In genomic region chr3:32405711-32406323, GRCh38 we compare ENCODE assay signal across 25 cellular contexts. TPM values are rescaled to one million over a fixed set of nuclear protein-coding genes. Genes with fewer than 3 reads are reported as not detected.
A peak's percentile ranks its signal among the peaks of the same experiment; 100 is the strongest.
DNase-seq lines count a peak whose midpoint lies in the region; ATAC-seq and TF ChIP-seq lines count a peak whose summit lies in the region.
"Had no signal": no experiment of that assay in that cellular context is flagged by ENCODE, and none has a peak within 500 bp of the region (broad histone marks: within the 10 kb centered on the region; RNA-seq: fewer than 3 reads in every experiment).

No MANE protein-coding gene starts in this region.

- no peaks in the 10 kb centered on the region for H3K27me3 Mint-ChIP-seq in natural killer cell treated with Interleukin-12 subunit alpha and Interleukin-12 subunit beta and Interleukin-15 and Interleukin-18, amount 100 ng/mL, for 72 hours
- H3K27me3 Mint-ChIP-seq in natural killer cell (ENCODE audit: low read depth in 2 of 2) (no peaks in the 10 kb centered on the region), WTC11 (ENCODE audit: low read depth) (no peaks in the 10 kb centered on the region)
- H3K27me3 Mint-ChIP-seq: effector memory CD8-positive, alpha-beta T cell; stimulated activated naive CD8-positive, alpha-beta T cell treated with anti-CD3 and anti-CD28 coated beads, Interleukin-15, Interleukin-2, amounts not matched to agents 100 ng/mL and 50 ng/mL, for 24 hours had no signal

- ATAC-seq in natural killer cell treated with Interleukin-12 subunit alpha and Interleukin-12 subunit beta and Interleukin-15 and Interleukin-18, amount 100 ng/mL, for 72 hours = no peak
- ATAC-seq in natural killer cell (no peak), WTC11 (no peak), left colon (peak; percentile 68), upper lobe of right lung (no peak), HG03432 (IDR thresholded peaks at IDR 0.05; ENCODE audit: unreplicated experiment) (no peak), HG03175 (IDR thresholded peaks at IDR 0.05; ENCODE audit: unreplicated experiment) (no peak)
- ATAC-seq: CD8-positive, alpha-beta T cell; effector memory CD8-positive, alpha-beta T cell; gastrocnemius medialis had no signal

- no peaks in the 10 kb centered on the region for H3K36me3 Mint-ChIP-seq in natural killer cell treated with Interleukin-12 subunit alpha and Interleukin-12 subunit beta and Interleukin-15 and Interleukin-18, amount 100 ng/mL, for 72 hours
- H3K36me3 Mint-ChIP-seq in natural killer cell = no peaks in the 10 kb centered on the region
- H3K36me3 Mint-ChIP-seq in WTC11 = peaks cover 11% of the 10 kb centered on the region
- H3K36me3 Mint-ChIP-seq: neural progenitor cell had no signal

- peaks cover 20 to 24% of the 10 kb centered on the region in 2 donors for H3K4me1 Mint-ChIP-seq in natural killer cell treated with Interleukin-12 subunit alpha and Interleukin-12 subunit beta and Interleukin-15 and Interleukin-18, amount 100 ng/mL, for 72 hours (ENCODE audit: low read depth in 2 of 2)
- H3K4me1 Mint-ChIP-seq in natural killer cell (peaks cover 17 to 27% of the 10 kb centered on the region in 2 donors), WTC11 (peaks cover 56% of the 10 kb centered on the region)

- H3K27me3 ChIP-seq in upper lobe of right lung (no peaks in the 10 kb centered on the region), SK-N-SH (ENCODE audit: insufficient read depth) (no peaks in the 10 kb centered on the region)
- H3K27me3 ChIP-seq: esophagus muscularis mucosa, gastrocnemius medialis, sigmoid colon, tibial artery had no signal

- no peaks in the 10 kb centered on the region for H3K9me3 ChIP-seq in upper lobe of right lung
- no peaks in the 10 kb centered on the region for H3K9me3 ChIP-seq in SK-N-SH
- H3K9me3 ChIP-seq: esophagus muscularis mucosa, gastrocnemius medialis, sigmoid colon, tibial artery had no signal

- H3F3A ChIP-seq in SK-N-SH (replicated peaks; ENCODE audit: insufficient read depth) = peaks cover 7% of the 10 kb centered on the region

- H3K4me3 ChIP-seq in upper lobe of right lung (no peak overlapping the region), SK-N-SH (ENCODE audit: low read depth in 2 of 2, low read length in 1 of 2) (no peak overlapping the region)
- H3K4me3 ChIP-seq: esophagus muscularis mucosa, gastrocnemius medialis, neural progenitor cell, sigmoid colon, tibial artery had no signal

- peak overlapping the region; percentile 61 for H3K27ac ChIP-seq in upper lobe of right lung
- no peak overlapping the region for H3K27ac ChIP-seq in SK-N-SH (ENCODE audit: low read depth in 2 of 2, low read length in 1 of 2)
- H3K27ac ChIP-seq: esophagus muscularis mucosa, gastrocnemius medialis, KMS-11, neural progenitor cell, tibial artery had no signal

- H3K9me3 Mint-ChIP-seq in natural killer cell treated with Interleukin-12 subunit alpha and Interleukin-12 subunit beta and Interleukin-15 and Interleukin-18, amount 100 ng/mL, for 72 hours = no peaks in the 10 kb centered on the region
- H3K9me3 Mint-ChIP-seq in natural killer cell (no peaks in the 10 kb centered on the region), WTC11 (peaks cover 7% of the 10 kb centered on the region; the same call in 1 of the 2 replicates)
- H3K9me3 Mint-ChIP-seq: CD8-positive, alpha-beta T cell; effector memory CD8-positive, alpha-beta T cell; neural progenitor cell; stimulated activated naive CD8-positive, alpha-beta T cell treated with anti-CD3 and anti-CD28 coated beads, Interleukin-15, Interleukin-2, amounts not matched to agents 100 ng/mL and 50 ng/mL, for 24 hours had no signal

- H3K79me2 ChIP-seq in SK-N-SH (ENCODE audit: insufficient read depth) = peaks cover 57% of the 10 kb centered on the region; the same call in 1 of the 2 replicates

- no peak for TF ChIP-seq EP300 in SK-N-SH (IDR thresholded peaks at IDR 0.05; ENCODE audit: borderline replicate concordance in 1 of 2, low read depth in 1 of 2, low read length in 1 of 2)

- no peak overlapping the region for H3K27ac Mint-ChIP-seq in natural killer cell treated with Interleukin-12 subunit alpha and Interleukin-12 subunit beta and Interleukin-15 and Interleukin-18, amount 100 ng/mL, for 72 hours
- H3K27ac Mint-ChIP-seq in natural killer cell = no peak overlapping the region
- peak overlapping the region; percentile 54; the same call in 1 of the 2 replicates for H3K27ac Mint-ChIP-seq in WTC11
- H3K27ac Mint-ChIP-seq: neural progenitor cell; stimulated activated naive CD8-positive, alpha-beta T cell treated with anti-CD3 and anti-CD28 coated beads, Interleukin-15, Interleukin-2, amounts not matched to agents 100 ng/mL and 50 ng/mL, for 24 hours had no signal

- TF ChIP-seq CTCF in natural killer cell (IDR thresholded peaks at IDR 0.05) (no peak), WTC11 (IDR thresholded peaks at IDR 0.05) (no peak), upper lobe of right lung (IDR thresholded peaks at IDR 0.05) (peak; percentile 6), SK-N-SH (IDR thresholded peaks at IDR 0.05) (no peak)

- no peaks in the 10 kb centered on the region for H4K20me1 ChIP-seq in SK-N-SH (ENCODE audit: insufficient read depth)

- POLR2A ChIA-PET in WTC11 (lab: Charles Lee) = no interaction called here
- POLR2A ChIA-PET in SK-N-SH (lab: Yijun Ruan, JAX) = no interaction called here

- 88% methylated on average over 7 of the region's 7 CpGs for WGBS in SK-N-SH (ENCODE audit: low lambda C conversion rate)

- CTCF ChIA-PET in WTC11 (lab: Charles Lee) (interaction anchor here (0.6 to 1.5 kb wide), 3 partner anchors 62 to 606 kb away, joined by 3 to 12 read pairs (median 3); no protein-coding TSS in a partner anchor), SK-N-SH (lab: Yijun Ruan, JAX) (interaction anchor here (2.1 to 2.2 kb wide), 2 partner anchors 30 to 62 kb away, joined by 7 to 14 read pairs; no protein-coding TSS in a partner anchor)

- peak; percentile 1 for DNase-seq in natural killer cell treated with Interleukin-12 subunit alpha and Interleukin-12 subunit beta and Interleukin-15 and Interleukin-18, amount 100 ng/mL, for 72 hours (ENCODE audit: low spot score)
- DNase-seq in natural killer cell (no peak), WTC11 (ENCODE audit: low spot score) (no peak), left colon (peak in 1 of 2 donors; percentile 27), upper lobe of right lung (no peak), SK-N-SH (no peak)
- DNase-seq: activated CD8-positive, alpha-beta memory T cell treated with anti-CD3 and anti-CD28 coated beads, Interleukin-2, amount 50 U/mL, for 4 hours; CD8-positive, alpha-beta T cell; DMS153; effector memory CD8-positive, alpha-beta T cell; gastrocnemius medialis; GDM1; hypothalamus; left ventricle myocardium superior; NCI-H187; RPMI8226; sigmoid colon; tibial artery; WERI-Rb-1 had no signal

- no peaks in the 10 kb centered on the region for H3K36me3 ChIP-seq in upper lobe of right lung
- no peaks in the 10 kb centered on the region for H3K36me3 ChIP-seq in SK-N-SH (replicated peaks in 1 of 2; ENCODE audit: control insufficient read depth in 1 of 2, insufficient read depth in 2 of 2, low read length in 1 of 2)
- H3K36me3 ChIP-seq: esophagus muscularis mucosa, gastrocnemius medialis, neural progenitor cell, sigmoid colon, tibial artery, WERI-Rb-1 had no signal

- intact Hi-C loops in natural killer cell (cut with micrococcal nuclease) = no loop called here
- intact Hi-C loops in left colon (cut with DNase I, micrococcal nuclease) = no loop called here
- intact Hi-C loops in upper lobe of right lung (cut with DNase I) = no loop called here

- no peak for TF ChIP-seq RAD21 in SK-N-SH (IDR thresholded peaks at IDR 0.05; ENCODE audit: low read length)

- H3K4me2 ChIP-seq in SK-N-SH = no peak overlapping the region
- H3K4me2 ChIP-seq: KMS-11, neural progenitor cell had no signal

- H3K9ac ChIP-seq in SK-N-SH = no peak overlapping the region
- H3K9ac ChIP-seq: KMS-11, neural progenitor cell had no signal

- H3K9me2 ChIP-seq in SK-N-SH = no peaks in the 10 kb centered on the region

- no peak overlapping the region for H3K4me3 Mint-ChIP-seq in natural killer cell treated with Interleukin-12 subunit alpha and Interleukin-12 subunit beta and Interleukin-15 and Interleukin-18, amount 100 ng/mL, for 72 hours
- no peak overlapping the region for H3K4me3 Mint-ChIP-seq in natural killer cell
- no peak overlapping the region for H3K4me3 Mint-ChIP-seq in WTC11
- H3K4me3 Mint-ChIP-seq: CD8-positive, alpha-beta T cell; effector memory CD8-positive, alpha-beta T cell; neural progenitor cell; stimulated activated naive CD8-positive, alpha-beta T cell treated with anti-CD3 and anti-CD28 coated beads, Interleukin-15, Interleukin-2, amounts not matched to agents 100 ng/mL and 50 ng/mL, for 24 hours had no signal

- peaks cover 71% of the 10 kb centered on the region for H3K4me1 ChIP-seq in upper lobe of right lung
- peaks cover 5 to 19% of the 10 kb centered on the region in 2 experiments; a peak in 3 of 4 replicates for H3K4me1 ChIP-seq in SK-N-SH (ENCODE audit: control insufficient read depth in 1 of 2, insufficient read depth in 2 of 2, low read depth in 1 of 2, low read length in 1 of 2)

- H2AFZ ChIP-seq in SK-N-SH (ENCODE audit: low read depth) = no peak overlapping the region
- H2AFZ ChIP-seq: neural progenitor cell had no signal

TF ChIP-seq in SK-N-SH, 30 proteins besides CTCF, POLR2A, EP300 and RAD21 (continues in another document):
- TF ChIP-seq MXI1 (IDR thresholded peaks at IDR 0.05; ENCODE audit: low read depth, low read length) (no peak), GABPA (IDR thresholded peaks at IDR 0.05; ENCODE audit: low read depth) (no peak), FOXJ3 (CRISPR knock-in tag; IDR thresholded peaks at IDR 0.05) (no peak), POLR2AphosphoS5 (IDR thresholded peaks at IDR 0.05; ENCODE audit: low read depth, low read length) (no peak), RFX5 (IDR thresholded peaks at IDR 0.05; ENCODE audit: low read length) (no peak), ELF1 (IDR thresholded peaks at IDR 0.05) (no peak), RCOR1 (IDR thresholded peaks at IDR 0.05; ENCODE audit: low read length) (no peak), USF1 (IDR thresholded peaks at IDR 0.05; ENCODE audit: borderline replicate concordance, low read depth) (no peak), NRF1 (IDR thresholded peaks at IDR 0.05; ENCODE audit: low read depth, low read length) (no peak)

RNA-seq across cellular contexts. Expression of gene CMTM7, which starts 14.2 kb away (rescaled TPM):
- total RNA-seq in natural killer cell treated with Interleukin-12 subunit alpha and Interleukin-12 subunit beta and Interleukin-15 and Interleukin-18, amount 100 ng/mL, for 72 hours = 10 to 100 TPM; 17.5 to 34.5 TPM
- total RNA-seq in natural killer cell (10 to 100 TPM in 2 of 3 donors, 1 to 10 TPM in 1; 4.1 to 16.7 (median 12.8) TPM), WTC11 (2021) (19.9 to 24.0 TPM (median 23.4 TPM) in 3 replicates), left colon (1 to 10 TPM; 5.8 to 7.4 TPM), upper lobe of right lung (53.2 TPM)
- 50.1 and 50.7 TPM in 2 replicates for polyA plus RNA-seq in SK-N-SH (2012; rRNA removed)
- polyA plus RNA-seq in SK-N-SH (2012; cell fraction: cytosol; rRNA removed) = 30.3 and 39.5 TPM in 2 replicates
- 32.9 and 62.3 TPM in 2 replicates for polyA plus RNA-seq in SK-N-SH (2012; cell fraction: nucleus; rRNA removed)
